14 cellular contexts compared by ENCODE assay signal in genomic region chr17:78322858-78323455, GRCh38. TPM values are rescaled to one million over a fixed set of nuclear protein-coding genes. Genes with fewer than 3 reads are reported as not detected.
DNase-seq lines count a peak whose midpoint lies in the region; ATAC-seq and TF ChIP-seq lines count a peak whose summit lies in the region.
"Had no signal": no experiment of that assay in that cellular context is flagged by ENCODE, and none has a peak within 500 bp of the region (broad histone marks: within the 10 kb centered on the region; RNA-seq: fewer than 3 reads in every experiment).

No MANE protein-coding gene starts in this region.

- H4K20me1 ChIP-seq in HCT116 (ENCODE audit: insufficient read depth) (no peaks in the 10 kb centered on the region), smooth muscle cell (ENCODE audit: low read depth) (no peaks in the 10 kb centered on the region)

- H3K9ac ChIP-seq in HCT116 (ENCODE audit: low read length) (peak overlapping the region; percentile 32), smooth muscle cell (ENCODE audit: low read depth) (peak overlapping the region; percentile 4)

- peak overlapping the region; percentile 45 for H3K4me2 ChIP-seq in HCT116 (ENCODE audit: low read length)
- H3K4me2 ChIP-seq in smooth muscle cell = no peak overlapping the region

- H3K36me3 ChIP-seq in HCT116 (ENCODE audit: control insufficient read depth in 1 of 2, insufficient read depth in 2 of 2, low read length in 2 of 2) (no peaks in the 10 kb centered on the region), smooth muscle cell (ENCODE audit: low read depth) (no peaks in the 10 kb centered on the region)

- peaks cover 4% of the 10 kb centered on the region for H3F3A ChIP-seq in smooth muscle cell (ENCODE audit: low read depth)

- peaks cover 34% of the 10 kb centered on the region for H3K4me1 Mint-ChIP-seq in endothelial cell (ENCODE audit: unreplicated experiment)

- H3K79me2 ChIP-seq in HCT116 (ENCODE audit: insufficient read depth, low read length) (no peaks in the 10 kb centered on the region), smooth muscle cell (ENCODE audit: low read depth) (no peaks in the 10 kb centered on the region)

- peaks cover 22 to 66% of the 10 kb centered on the region in 2 experiments for H3K4me1 ChIP-seq in HCT116 (ENCODE audit: control insufficient read depth in 1 of 2, insufficient read depth in 2 of 2, low read length in 2 of 2)
- peaks cover 11% of the 10 kb centered on the region for H3K4me1 ChIP-seq in smooth muscle cell (ENCODE audit: low read depth)

- no peaks in the 10 kb centered on the region for H3K36me3 Mint-ChIP-seq in endothelial cell (ENCODE audit: low read depth, unreplicated experiment)

- CTCF ChIA-PET in HCT116 (lab: Charles Lee) = no interaction called here

- POLR2A ChIA-PET in HCT116 (lab: Charles Lee) = interaction anchor here (0.8 kb wide), 1 partner anchor 9 kb away, joined by 4 read pairs; no protein-coding TSS in a partner anchor

- H3K4me3 Mint-ChIP-seq in endothelial cell (ENCODE audit: unreplicated experiment) = no peak overlapping the region
- H3K4me3 Mint-ChIP-seq: endodermal cell; stimulated activated naive CD8-positive, alpha-beta T cell treated with anti-CD3 and anti-CD28 coated beads, Interleukin-15, amount 100 ng/mL, for 72 hours had no signal

- no peaks in the 10 kb centered on the region for H3K27me3 ChIP-seq in HCT116 (ENCODE audit: insufficient read depth, low read length)
- H3K27me3 ChIP-seq in smooth muscle cell (ENCODE audit: low read depth) = no peaks in the 10 kb centered on the region

- H3K9me3 ChIP-seq in HCT116 (ENCODE audit: control insufficient read depth in 1 of 2, insufficient read depth in 1 of 2, low read depth in 1 of 2, low read length in 2 of 2) (no peaks in the 10 kb centered on the region), smooth muscle cell (replicated peaks; ENCODE audit: low read depth) (no peaks in the 10 kb centered on the region)

- TF ChIP-seq RAD21 in HCT116 (IDR thresholded peaks at IDR 0.05; ENCODE audit: low read depth) = no peak

- H2AFZ ChIP-seq in HCT116 (ENCODE audit: low read depth, low read length, poor library complexity, severe bottlenecking) (no peak overlapping the region), smooth muscle cell (ENCODE audit: low read depth) (peak overlapping the region; percentile 54)

- RAD21 ChIA-PET in HCT116 (lab: Charles Lee; ENCODE audit: low non-redundant PET in 1 of 2, low total read pairs in 2 of 2, uncharacterized antibody in 2 of 2, unreplicated experiment in 2 of 2) = no interaction called here

- DNase-seq in HCT116 (ENCODE audit: low read depth, low spot score) (no peak), endothelial cell (ENCODE audit: low spot score) (no peak), lung microvascular endothelial cell (ENCODE audit: low read depth in 2 of 2) (peak; percentile 56 to 91), smooth muscle cell (lab: John Stamatoyannopoulos, UW; ENCODE audit: unreplicated experiment) (no peak), NCI-H82 treated with DMSO at 0.1 percent for 48 hours (lab: John Stamatoyannopoulos, UW; ENCODE audit: unreplicated experiment) (no peak)
- DNase-seq: activated naive CD4-positive, alpha-beta T cell; endodermal cell; NCI-H2081; stimulated activated CD4-positive, alpha-beta T cell treated with anti-CD3 and anti-CD28 coated beads, Interleukin-12 subunit alpha, Interleukin-12 subunit beta, amount 100 ng/mL, for 4 hours; stimulated activated naive CD8-positive, alpha-beta T cell treated with anti-CD3 and anti-CD28 coated beads, Interleukin-15, amount 100 ng/mL, for 72 hours had no signal

- peak overlapping the region; percentile 100 for H3K27ac Mint-ChIP-seq in endothelial cell (ENCODE audit: unreplicated experiment)
- H3K27ac Mint-ChIP-seq: endodermal cell had no signal

- ATAC-seq in HCT116 = no peak
- ATAC-seq in GM19035 (IDR thresholded peaks at IDR 0.05; ENCODE audit: unreplicated experiment) = no peak
- ATAC-seq in GM21390 (IDR thresholded peaks at IDR 0.05; ENCODE audit: unreplicated experiment) = no peak
- no peak for ATAC-seq in HG03439 (IDR thresholded peaks at IDR 0.05; ENCODE audit: unreplicated experiment)
- ATAC-seq: stimulated activated naive CD8-positive, alpha-beta T cell treated with anti-CD3 and anti-CD28 coated beads, Interleukin-15, amount 100 ng/mL, for 72 hours had no signal

- TF ChIP-seq CTCF in HCT116 (IDR thresholded peaks at IDR 0.05 in 2 of 3, conservative IDR thresholded peaks at IDR 0.05 in 1 of 3; ENCODE audit: borderline replicate concordance in 1 of 3, insufficient read depth in 1 of 3, low read depth in 2 of 3, low read length in 2 of 3) = no peak
- TF ChIP-seq CTCF in endothelial cell (IDR thresholded peaks at IDR 0.05; ENCODE audit: unreplicated experiment) = no peak
- no peak for TF ChIP-seq CTCF in smooth muscle cell (IDR thresholded peaks at IDR 0.05; ENCODE audit: borderline replicate concordance, insufficient read depth, poor library complexity, severe bottlenecking)

- H3K9me2 ChIP-seq in HCT116 (ENCODE audit: insufficient read depth) = no peaks in the 10 kb centered on the region

- H3K27me3 Mint-ChIP-seq in endothelial cell (ENCODE audit: unreplicated experiment) = peaks cover 19% of the 10 kb centered on the region
- H3K27me3 Mint-ChIP-seq: stimulated activated naive CD8-positive, alpha-beta T cell treated with anti-CD3 and anti-CD28 coated beads, Interleukin-15, amount 100 ng/mL, for 72 hours had no signal

- H3K4me3 ChIP-seq in HCT116 (replicated peaks in 1 of 2; ENCODE audit: low read depth in 1 of 2, low read length in 2 of 2) = no peak overlapping the region; a peak in 1 of 4 replicates
- no peak overlapping the region for H3K4me3 ChIP-seq in smooth muscle cell

- no peak for TF ChIP-seq POLR2A in HCT116 (IDR thresholded peaks at IDR 0.05; ENCODE audit: borderline replicate concordance, extremely low read depth, insufficient read depth, insufficient read length)

- intact Hi-C loops in HCT116 (cut with micrococcal nuclease) = no loop called here

- H3K9me3 Mint-ChIP-seq in endothelial cell (ENCODE audit: unreplicated experiment) = no peaks in the 10 kb centered on the region
- H3K9me3 Mint-ChIP-seq: endodermal cell; stimulated activated naive CD8-positive, alpha-beta T cell treated with anti-CD3 and anti-CD28 coated beads, Interleukin-15, amount 100 ng/mL, for 72 hours had no signal

- 75% methylated on average over 16 of the region's 16 CpGs for WGBS in smooth muscle cell (ENCODE audit: low lambda C conversion rate)

- H3K27ac ChIP-seq in HCT116 (ENCODE audit: low read depth, low read length) (no peak overlapping the region), smooth muscle cell (ENCODE audit: low read depth) (peak overlapping the region; percentile 62)
- H3K27ac ChIP-seq: VCaP had no signal

- BruUV-seq in HCT116 (replicated peaks; lab: Mats Ljungman, UMichigan) = no TSS peak

TF ChIP-seq in HCT116, 20 proteins besides CTCF, POLR2A, EP300 and RAD21:
- TF ChIP-seq CBX3 (IDR thresholded peaks at IDR 0.05; ENCODE audit: low read depth) = no peak
- TF ChIP-seq POLR2AphosphoS5 (IDR thresholded peaks at IDR 0.05; ENCODE audit: low read depth, low read length) = no peak
- TF ChIP-seq CEBPB (IDR thresholded peaks at IDR 0.05; ENCODE audit: low read depth) = no peak
- no peak for TF ChIP-seq EZH2 (IDR thresholded peaks at IDR 0.05)
- no peak for TF ChIP-seq FOSL1 (IDR thresholded peaks at IDR 0.05; ENCODE audit: low read depth)
- TF ChIP-seq SIN3A (IDR thresholded peaks at IDR 0.05; ENCODE audit: low read depth) = no peak
- TF ChIP-seq SRF (IDR thresholded peaks at IDR 0.05; ENCODE audit: low read depth) = no peak
TF ChIP-seq in HCT116: peak in this region for 0.

RNA-seq across cellular contexts. Expression of gene SOCS3, which starts 36.9 kb away (rescaled TPM):
- total RNA-seq in HCT116 (2021; ENCODE audit: unreplicated experiment) (26.7 TPM), endothelial cell (ENCODE audit: unreplicated experiment) (30.2 TPM), lung microvascular endothelial cell (39.2 and 79.6 TPM in 2 replicates), smooth muscle cell (116 and 172 TPM in 2 replicates)
- polyA plus RNA-seq in HCT116 (2012) = 23.7 and 28.3 TPM in 2 replicates
- 201 and 310 TPM in 2 replicates for polyA plus RNA-seq in smooth muscle cell

RNA-seq across cellular contexts. Expression of gene PGS1, which starts 55.5 kb away (rescaled TPM):
- total RNA-seq in HCT116 (2021; ENCODE audit: unreplicated experiment) (44.4 TPM), endothelial cell (ENCODE audit: unreplicated experiment) (85.5 TPM), lung microvascular endothelial cell (15.7 and 26.4 TPM in 2 replicates), smooth muscle cell (29.5 and 29.9 TPM in 2 replicates)
- polyA plus RNA-seq in HCT116 (2012) = 27.4 and 29.1 TPM in 2 replicates
- polyA plus RNA-seq in smooth muscle cell = 22.6 and 37.8 TPM in 2 replicates

Comparison
In these comparisons a context has a peak if more than half of its experiments do, and no peak if none do; other contexts are left out.
1. DNase-seq: peak in lung microvascular endothelial cell (2 of 2); none in HCT116 (single experiment), endothelial cell (single experiment), smooth muscle cell (single experiment) and NCI-H82 treated with DMSO at 0.1 percent for 48 hours (single experiment).